In genomic region chr12:113420996-113421595, GRCh38 we compare ENCODE assay signal across 17 cellular contexts. TPM values are rescaled to one million over a fixed set of nuclear protein-coding genes. Genes with fewer than 3 reads are reported as not detected.
DNase-seq lines count a peak whose midpoint lies in the region; ATAC-seq, FAIRE-seq and TF ChIP-seq lines count a peak whose summit lies in the region.
"Had no signal": no experiment of that assay in that cellular context is flagged by ENCODE, and none has a peak within 500 bp of the region (broad histone marks: within the 10 kb centered on the region; RNA-seq: fewer than 3 reads in every experiment).

No MANE protein-coding gene starts in this region.

- H3K36me3 ChIP-seq in GM23248 (ENCODE audit: low read depth) (no peaks in the 10 kb centered on the region), small intestine (ENCODE audit: control insufficient read depth in 2 of 2, insufficient read depth in 2 of 2, low read length in 2 of 2) (no peaks in the 10 kb centered on the region)
- H3K36me3 ChIP-seq: HAP-1, SJSA1 had no signal

- H3K4me1 ChIP-seq in GM23248 (ENCODE audit: insufficient read depth) (0 out of 2 replicates have a peak, but pooled peaks cover 5% of the 10 kb centered on the region), foreskin keratinocyte (no peaks in the 10 kb centered on the region), small intestine (ENCODE audit: control insufficient read depth in 2 of 2, insufficient read depth in 1 of 2, low read depth in 1 of 2, low read length in 1 of 2) (peaks cover 0 to 2% of the 10 kb centered on the region in 2 donors)

- no peak overlapping the region for H3K27ac ChIP-seq in GM23248
- H3K27ac ChIP-seq in RWPE1: peak overlapping the region; percentile 83; the same call in 1 of the 2 replicates
- peak overlapping the region; percentile 67 for H3K27ac ChIP-seq in foreskin keratinocyte
- no peak overlapping the region for H3K27ac ChIP-seq in small intestine (ENCODE audit: low read depth in 1 of 2, low read length in 1 of 2)
- H3K27ac ChIP-seq: SJSA1 had no signal

- TF ChIP-seq CTCF in RWPE1 (conservative IDR thresholded peaks at IDR 0.05; ENCODE audit: low read depth) (no peak), foreskin keratinocyte (conservative IDR thresholded peaks at IDR 0.05) (no peak)

- no peaks in the 10 kb centered on the region for H3F3A ChIP-seq in GM23248 (ENCODE audit: insufficient read depth)

- H2AFZ ChIP-seq in GM23248: peak overlapping the region; percentile 77; the same call in 1 of the 2 replicates

- WGBS in GM23248 (ENCODE audit: low coverage in 1 of 2, low lambda C conversion rate in 2 of 2, missing lambda C conversion rate in 2 of 2), 2 experiments: 44 to 64% methylated on average over 2 of the region's 2 CpGs
- WGBS in small intestine, 3 donors: 33 to 52% (median 44%) methylated on average over 2 of the region's 2 CpGs

- no peak overlapping the region for H3K4me2 ChIP-seq in GM23248 (ENCODE audit: unreplicated experiment)

- CTCF ChIA-PET in RWPE1 (lab: Yijun Ruan, JAX): interaction anchor here (0.7 kb wide), 1 partner anchor 1281 kb away, joined by 3 read pairs; no protein-coding TSS in a partner anchor

- H3K4me3 ChIP-seq in GM23248 (no peak overlapping the region), small intestine (ENCODE audit: low read depth in 1 of 2, low read length in 2 of 2) (no peak overlapping the region)

- H3K9ac ChIP-seq in GM23248: no peak overlapping the region

- H3K27me3 ChIP-seq in GM23248 (replicated peaks; ENCODE audit: insufficient read depth): no peaks in the 10 kb centered on the region
- H3K27me3 ChIP-seq in foreskin keratinocyte: no peaks in the 10 kb centered on the region
- H3K27me3 ChIP-seq in small intestine (ENCODE audit: control insufficient read depth in 2 of 2, insufficient read depth in 2 of 2, low read length in 2 of 2): no peaks in the 10 kb centered on the region
- H3K27me3 ChIP-seq: SJSA1 had no signal

- ATAC-seq in foreskin keratinocyte: no peak

- DNase-seq in GM23248 (no peak), RWPE1 (ENCODE audit: low spot score) (no peak), foreskin keratinocyte (no peak), small intestine (peak; percentile 58), 8988T (no peak), NCI-H1105 treated with DMSO at 0.1 percent for 48 hours (lab: John Stamatoyannopoulos, UW) (no peak), NCI-H187 (lab: John Stamatoyannopoulos, UW) (no peak)
- DNase-seq: GF-D8, KG1, MM.1S, NCI-H1930, NCI-H2171, NCI-H510A had no signal

- no peaks in the 10 kb centered on the region for H3K79me2 ChIP-seq in GM23248 (ENCODE audit: insufficient read depth)

- FAIRE-seq in small intestine (lab: Jason Lieb, UNC): no peak

- no peaks in the 10 kb centered on the region for H3K9me2 ChIP-seq in GM23248 (ENCODE audit: insufficient read depth)

- POLR2A ChIA-PET in RWPE1 (lab: Yijun Ruan, JAX; ENCODE audit: low non-redundant PET): no interaction called here

- in situ Hi-C loops in GM23248 (cut with MboI): loop anchor here (10.0 kb wide), 1 partner anchor 226 kb away; no protein-coding TSS in a partner anchor

- no peaks in the 10 kb centered on the region for H4K20me1 ChIP-seq in GM23248 (ENCODE audit: insufficient read depth)

- no peaks in the 10 kb centered on the region for H3K9me3 ChIP-seq in GM23248 (ENCODE audit: low read depth)
- no peaks in the 10 kb centered on the region for H3K9me3 ChIP-seq in small intestine (ENCODE audit: control insufficient read depth, low read depth)
- H3K9me3 ChIP-seq: HAP-1, SJSA1 had no signal

RNA-seq across cellular contexts. Expression of gene SDSL, which starts 1.1 kb away (rescaled TPM):
- total RNA-seq in GM23248 (2014; rRNA removed; shearing (Covaris generic)): 5.1 and 6.3 TPM in 2 replicates
- polyA plus RNA-seq in GM23248 (2016; fragmentation: Nextera tagmentation; extraction: Ambion mirVana): 13.4 and 14.6 TPM in 2 replicates
- total RNA-seq in foreskin keratinocyte: 1.2 and 3.4 TPM in 2 replicates
- 1.9 and 6.2 TPM in 2 replicates for polyA plus RNA-seq in foreskin keratinocyte
- 10 to 100 TPM; 24.0 to 37.6 (median 26.2) TPM for polyA plus RNA-seq in small intestine
- total RNA-seq: OCI-LY7 had no signal

RNA-seq across cellular contexts. Expression of gene SDS, which starts 17.4 kb away (rescaled TPM):
- total RNA-seq in GM23248 (2014; rRNA removed; shearing (Covaris generic)): not detected in 2 replicates
- polyA plus RNA-seq in GM23248 (2016; fragmentation: Nextera tagmentation; extraction: Ambion mirVana) (not detected in 2 replicates), foreskin keratinocyte (not detected in 2 replicates), small intestine (1 to 10 TPM in 2 of 3 donors, not detected in 1; 1.3 to 3.8 TPM)
- total RNA-seq in foreskin keratinocyte: not detected in 2 replicates
- total RNA-seq: OCI-LY7, SJSA1 had no signal
- polyA plus RNA-seq: BJ had no signal

RNA-seq across cellular contexts. Expression of gene LHX5, which starts 50.6 kb away (rescaled TPM):
- total RNA-seq in GM23248 (2014; rRNA removed; shearing (Covaris generic)): not detected in 2 replicates
- polyA plus RNA-seq in GM23248 (2016; fragmentation: Nextera tagmentation; extraction: Ambion mirVana) (not detected in 2 replicates), foreskin keratinocyte (0.10 and 0.31 TPM in 2 replicates), small intestine (not detected)
- total RNA-seq in foreskin keratinocyte: 0.11 and 0.24 TPM in 2 replicates
- total RNA-seq: OCI-LY7, SJSA1 had no signal
- polyA plus RNA-seq: BJ had no signal

Comparison
In these comparisons a context has a peak if more than half of its experiments do, and no peak if none do; other contexts are left out.
1. H3K27ac ChIP-seq: peak in RWPE1 (single experiment) and foreskin keratinocyte (single experiment); none in GM23248 (single experiment) and small intestine (0 of 2).